Comparison of ENCODE assay signal across 16 cellular contexts in the genomic region with DNA sequence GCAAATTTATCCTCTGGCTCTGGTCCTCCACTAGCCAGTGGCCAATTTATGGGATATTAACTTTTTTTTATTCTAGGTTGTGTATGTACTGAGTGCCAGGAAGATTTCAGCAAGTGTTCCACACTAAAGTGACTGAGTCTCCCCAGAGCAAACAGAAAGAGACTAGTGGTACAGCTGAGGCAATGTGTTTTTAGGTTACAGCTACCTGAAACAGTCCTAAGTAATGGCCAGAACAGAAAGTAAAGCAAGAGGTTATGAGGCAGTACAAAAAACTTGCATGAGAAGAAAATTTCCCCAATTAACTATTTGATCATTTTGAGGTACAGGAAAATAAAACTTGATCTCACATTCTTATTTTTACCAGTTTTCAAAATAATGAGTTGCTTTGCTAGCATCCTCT. TPM values are rescaled to one million over a fixed set of nuclear protein-coding genes. Genes with fewer than 3 reads are reported as not detected.
"Had no signal": no experiment of that assay in that cellular context is flagged by ENCODE, and none has a peak within 500 bp of the region (broad histone marks: within the 10 kb centered on the region; RNA-seq: fewer than 3 reads in every experiment).

No MANE protein-coding gene starts in this region.

- H3K4me3 ChIP-seq: hepatocyte, stomach, thoracic aorta had no signal

- FAIRE-seq: urothelium cell line had no signal

- H3K79me2 ChIP-seq: hepatocyte had no signal

- ATAC-seq: activated CD8-positive, alpha-beta memory T cell treated with anti-CD3 and anti-CD28 coated beads, Interleukin-2, amount 10 ng/mL, durations not matched to agents 7 days and 5 days; activated naive CD4-positive, alpha-beta T cell treated with anti-CD3 and anti-CD28 coated beads, Interleukin-2, amount 50 U/mL, for 72 hours had no signal

- DNase-seq: activated CD4-positive, CD25-positive, alpha-beta regulatory T cell; activated CD8-positive, alpha-beta memory T cell treated with anti-CD3 and anti-CD28 coated beads, Interleukin-2, amount 10 ng/mL, durations not matched to agents 7 days and 5 days; activated effector memory CD4-positive, alpha-beta T cell treated with anti-CD3 and anti-CD28 coated beads, Interleukin-2, amount 50 U/mL, for 16 hours; activated T-cell treated with anti-CD3 and anti-CD28 coated beads, Interleukin-2, amount 50 U/mL, for 24 hours; amniotic stem cell; brain microvascular endothelial cell; dermis blood vessel endothelial cell; mesendoderm; posterior cingulate gyrus; stomach had no signal

- H3K27me3 ChIP-seq: brain microvascular endothelial cell had no signal

- H2AFZ ChIP-seq: hepatocyte had no signal

- H3K4me2 ChIP-seq: hepatocyte had no signal

- H3K27ac ChIP-seq: brain microvascular endothelial cell, hepatocyte, stomach, thoracic aorta had no signal

- H3K9me3 ChIP-seq: stomach, thoracic aorta had no signal

- H3K4me1 ChIP-seq: stomach had no signal

- H3K36me3 ChIP-seq: brain microvascular endothelial cell, stomach, thoracic aorta had no signal

RNA-seq across cellular contexts. Expression of a gene that starts 38.0 kb away (rescaled TPM):
- total RNA-seq: activated CD8-positive, alpha-beta memory T cell treated with anti-CD3 and anti-CD28 coated beads, Interleukin-2, amount 10 ng/mL, durations not matched to agents 7 days and 5 days; activated naive CD4-positive, alpha-beta T cell treated with anti-CD3 and anti-CD28 coated beads, Interleukin-2, amount 50 U/mL, for 72 hours; hepatocyte; liver; neural crest cell; thoracic aorta had no signal
- polyA plus RNA-seq: stomach had no signal
